ENCODE assay signal across 20 cellular contexts in the genomic region with DNA sequence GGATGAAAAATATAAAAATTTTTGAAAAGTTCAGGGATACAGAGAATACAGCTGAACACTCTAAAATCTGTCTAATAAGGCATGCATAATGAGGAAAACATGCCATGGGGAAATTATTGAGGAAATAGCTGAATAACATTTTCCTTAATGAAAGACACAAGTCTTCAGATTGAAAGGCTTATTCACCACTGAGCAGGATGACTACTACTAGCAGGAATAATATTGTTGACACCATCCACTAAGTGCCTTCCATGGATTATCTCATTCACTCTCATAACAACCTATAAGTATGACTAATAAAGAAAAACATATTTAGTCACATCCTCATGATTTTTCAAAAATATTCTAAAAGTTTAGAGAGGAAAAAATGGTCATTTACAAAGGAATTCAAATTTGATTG.
DNase-seq lines count a peak whose midpoint lies in the region; ATAC-seq, FAIRE-seq and TF ChIP-seq lines count a peak whose summit lies in the region.
"Had no signal": no experiment of that assay in that cellular context is flagged by ENCODE, and none has a peak within 500 bp of the region (broad histone marks: within the 10 kb centered on the region; RNA-seq: fewer than 3 reads in every experiment).

No MANE protein-coding gene starts in this region.

- H4K20me1 ChIP-seq in PC-3 (ENCODE audit: low read length): no peaks in the 10 kb centered on the region

- FAIRE-seq in endometrium (lab: Jason Lieb, UNC) (peak; percentile 96), islet of Langerhans (lab: Jason Lieb, UNC) (peak; percentile 89)

- H3K27ac ChIP-seq in PC-3 (ENCODE audit: low read length): no peak overlapping the region
- H3K27ac ChIP-seq: Peyer's patch, psoas muscle had no signal

- POLR2A ChIA-PET in PC-3 (lab: Charles Lee; ENCODE audit: unreplicated experiment): interaction anchor here (0.6 kb wide), 1 partner anchor 281 kb away, joined by 3 read pairs; no protein-coding TSS in a partner anchor

- no peaks in the 10 kb centered on the region for H3K79me2 ChIP-seq in PC-3 (ENCODE audit: low read length)

- no peaks in the 10 kb centered on the region for H3K9me2 ChIP-seq in PC-3 (replicated peaks; ENCODE audit: low read length)

- intact Hi-C loops in PC-3 (cut with micrococcal nuclease): no loop called here

- H2AFZ ChIP-seq in PC-3 (ENCODE audit: low read length): no peak overlapping the region

- ATAC-seq in PC-3 (peak; percentile 76), GM21825 (IDR thresholded peaks at IDR 0.05; ENCODE audit: unreplicated experiment) (no peak)
- ATAC-seq: natural killer cell treated with Interleukin-12 subunit alpha and Interleukin-12 subunit beta and Interleukin-15 and Interleukin-18, amount 100 ng/mL, for 72 hours; psoas muscle had no signal

- no peak overlapping the region for H3K4me3 ChIP-seq in PC-3 (ENCODE audit: low read length)
- H3K4me3 ChIP-seq: Peyer's patch, psoas muscle had no signal

- H3K4me2 ChIP-seq in PC-3 (ENCODE audit: low read length): no peak overlapping the region

- no peak for TF ChIP-seq CTCF in PC-3 (conservative IDR thresholded peaks at IDR 0.05; ENCODE audit: low read depth, low read length)

- no TSS peak for BruUV-seq in PC-3 (replicated peaks; lab: Mats Ljungman, UMichigan)

- H3K9me3 ChIP-seq in PC-3 (ENCODE audit: low read length): no peaks in the 10 kb centered on the region
- H3K9me3 ChIP-seq: Peyer's patch, psoas muscle had no signal

- no peak overlapping the region for H3K9ac ChIP-seq in PC-3 (ENCODE audit: low read length)

- H3K4me1 ChIP-seq in PC-3 (ENCODE audit: insufficient read depth, low read length): peaks cover 15% of the 10 kb centered on the region
- H3K4me1 ChIP-seq: Peyer's patch, psoas muscle had no signal

- no peaks in the 10 kb centered on the region for H3K27me3 ChIP-seq in PC-3 (ENCODE audit: low read length)
- H3K27me3 ChIP-seq: Peyer's patch had no signal

- no peaks in the 10 kb centered on the region for H3F3A ChIP-seq in PC-3 (ENCODE audit: low read length, unreplicated experiment)

- CTCF ChIA-PET in PC-3 (lab: Charles Lee): no interaction called here

- H3K36me3 ChIP-seq in PC-3 (ENCODE audit: low read depth, low read length): no peaks in the 10 kb centered on the region
- H3K36me3 ChIP-seq: Peyer's patch had no signal

- DNase-seq in AG20443 (ENCODE audit: low spot score) (peak; percentile 44), PC-3 (peak; percentile 50), GOT3 (lab: John Stamatoyannopoulos, UW) (no peak)
- no peak for DNase-seq in NK-92 treated with Interleukin-12 subunit alpha and Interleukin-12 subunit beta, amount 100 ng/mL, for 24 hours (lab: John Stamatoyannopoulos, UW)
- DNase-seq in stimulated activated CD4-positive, alpha-beta T cell treated with anti-CD3 and anti-CD28 coated beads, Interleukin-2, amount 100 ng/mL, for 48 hours: no peak
- DNase-seq: activated CD4-positive, alpha-beta T cell treated with anti-CD3 and anti-CD28 coated beads, Interleukin-2, amount 50 U/mL, for 1 hour; activated T-cell treated with anti-CD3 and anti-CD28 coated beads, Interleukin-2, amount 50 U/mL, for 24 hours; CD4-positive, alpha-beta memory T cell; DND-41; effector CD4-positive, alpha-beta T cell; NCI-H1417 treated with DMSO at 0.1 percent for 48 hours; NCI-H82; Peyer's patch; psoas muscle; stimulated activated naive CD4-positive, alpha-beta T cell; trophoblast cell had no signal

Comparison
In these comparisons a context has a peak if more than half of its experiments do, and no peak if none do; other contexts are left out.
1. DNase-seq: peak in AG20443 (single experiment) and PC-3 (single experiment); none in NK-92 treated with Interleukin-12 subunit alpha and Interleukin-12 subunit beta, amount 100 ng/mL, for 24 hours (single experiment), GOT3 (single experiment) and stimulated activated CD4-positive, alpha-beta T cell treated with anti-CD3 and anti-CD28 coated beads, Interleukin-2, amount 100 ng/mL, for 48 hours (0 of 2).